In genomic region chr18:35241523-35241804, GRCh38 we compare ENCODE assay signal across 1 cellular context.
TF ChIP-seq lines count a peak whose summit lies in the region.

No MANE protein-coding gene starts in this region.

TF ChIP-seq in IMR-90, 13 proteins besides CTCF, POLR2A, EP300 and RAD21 (continued from another document):
- TF ChIP-seq ELK1 (IDR thresholded peaks at IDR 0.05; ENCODE audit: borderline replicate concordance, low read depth, low read length) = no peak
- no peak for TF ChIP-seq NFE2L2 (IDR thresholded peaks at IDR 0.05; ENCODE audit: low read depth, low read length)
- no peak for TF ChIP-seq USF2 (IDR thresholded peaks at IDR 0.05; ENCODE audit: low read depth, low read length)
- no peak for TF ChIP-seq FOS (IDR thresholded peaks at IDR 0.05; ENCODE audit: low read depth, low read length)
- no peak for TF ChIP-seq RFX5 (IDR thresholded peaks at IDR 0.05; ENCODE audit: low read depth, low read length)
- no peak for TF ChIP-seq CHD1 (IDR thresholded peaks at IDR 0.05; ENCODE audit: low read depth, low read length)
- no peak for TF ChIP-seq CEBPB (IDR thresholded peaks at IDR 0.05; ENCODE audit: low read depth, low read length)
- TF ChIP-seq MAFK (IDR thresholded peaks at IDR 0.05; ENCODE audit: low read depth, low read length) = no peak
